In genomic region chr13:113401452-113402415, GRCh38 we compare ENCODE assay signal across 20 cellular contexts. TPM values are rescaled to one million over a fixed set of nuclear protein-coding genes. Genes with fewer than 3 reads are reported as not detected.
DNase-seq lines count a peak whose midpoint lies in the region; ATAC-seq and TF ChIP-seq lines count a peak whose summit lies in the region.
"Had no signal": no experiment of that assay in that cellular context is flagged by ENCODE, and none has a peak within 500 bp of the region (broad histone marks: within the 10 kb centered on the region; RNA-seq: fewer than 3 reads in every experiment).

No MANE protein-coding gene starts in this region.

- H3K4me3 ChIP-seq in dorsolateral prefrontal cortex (no peak overlapping the region), tibial artery (no peak overlapping the region)
- H3K4me3 ChIP-seq: PC-9 had no signal

- TF ChIP-seq CTCF in dorsolateral prefrontal cortex (IDR thresholded peaks at IDR 0.05 in 54 of 56, conservative IDR thresholded peaks at IDR 0.05 in 2 of 56; ENCODE audit: low read depth in 1 of 56, partially characterized antibody in 56 of 56) = no peak
- no peak for TF ChIP-seq CTCF in tibial artery (IDR thresholded peaks at IDR 0.05)

- peaks cover 0 to 35% (median 29%) of the 10 kb centered on the region in 4 donors for H3K4me1 ChIP-seq in tibial artery

- peaks cover 0 to 21% (median 12%) of the 10 kb centered on the region in 3 donors for H3K36me3 ChIP-seq in tibial artery

- ATAC-seq in Right ventricle myocardium superior (ENCODE audit: poor library complexity) = peak; percentile 5
- ATAC-seq in Right ventricle myocardium inferior = no peak
- no peak for ATAC-seq in HG03521 (IDR thresholded peaks at IDR 0.05; ENCODE audit: unreplicated experiment)
- ATAC-seq in activated CD4-positive, CD25-positive, alpha-beta regulatory T cell treated with anti-CD3 and anti-CD28 coated beads, Interleukin-2, amount 50 U/mL, for 24 hours = no peak

- intact Hi-C loops in Right ventricle myocardium superior (cut with DNase I) (no loop called here), Right ventricle myocardium inferior (cut with DNase I) (no loop called here), dorsolateral prefrontal cortex (cut with DNase I) (no loop called here), tibial artery (cut with DNase I; ENCODE audit: low total_unique reads) (no loop called here)

- H3K9me3 ChIP-seq in tibial artery = no peaks in the 10 kb centered on the region

- H3K27me3 ChIP-seq in dorsolateral prefrontal cortex (peaks cover 0 to 5% (median 0%) of the 10 kb centered on the region in 45 donors), tibial artery (no peaks in the 10 kb centered on the region)

- no peak for DNase-seq in Right ventricle myocardium superior
- DNase-seq in Right ventricle myocardium inferior (ENCODE audit: missing footprints) = no peak
- DNase-seq in dorsolateral prefrontal cortex = peak in 5 of 10 donors; percentile 3 to 42 (median 33)
- peak; percentile 78 for DNase-seq in left kidney (ENCODE audit: low read depth, low spot score)
- DNase-seq in tibial artery = peak in 1 of 2 donors; percentile 63
- DNase-seq in DMS114 treated with DMSO at 0.1 percent for 48 hours (lab: John Stamatoyannopoulos, UW; ENCODE audit: unreplicated experiment) = no peak
- DNase-seq: ACHN; activated CD4-positive, alpha-beta T cell treated with anti-CD3 and anti-CD28 coated beads for 4 hours; activated CD8-positive, alpha-beta memory T cell treated with anti-CD3 and anti-CD28 coated beads, Interleukin-2, amount 50 U/mL, for 4 hours; activated gamma-delta T cell treated with Interleukin-2 at 50 U/mL for 16 hours; CD4-positive, alpha-beta T cell; hypothalamus; NCI-H1092 treated with DMSO at 0.1 percent for 48 hours; NCI-H774; PC-9; stimulated activated naive CD4-positive, alpha-beta T cell; T1000; trophoblast cell had no signal

- H3K27ac ChIP-seq in dorsolateral prefrontal cortex (peak overlapping the region in 40 of 59 donors; percentile 0 to 90 (median 68)), tibial artery (peak overlapping the region; percentile 88 to 92)
- H3K27ac ChIP-seq: PC-9 had no signal

RNA-seq across cellular contexts. Expression of gene GRTP1, which starts 37.8 kb away (rescaled TPM):
- total RNA-seq in Right ventricle myocardium superior = 1.1 TPM
- 1.5 TPM for total RNA-seq in Right ventricle myocardium inferior
- 1 to 10 TPM in 112 of 120 experiments, under 1 TPM in 8; 0.53 to 5.9 (median 2.2) TPM for total RNA-seq in dorsolateral prefrontal cortex

RNA-seq across cellular contexts. Expression of gene ADPRHL1, which starts 51.6 kb away (rescaled TPM):
- total RNA-seq in Right ventricle myocardium superior = 506 TPM
- total RNA-seq in Right ventricle myocardium inferior = 468 TPM
- total RNA-seq in dorsolateral prefrontal cortex = 10 to 100 TPM in 115 of 120 experiments, 1 to 10 TPM in 5; 5.4 to 26.4 (median 17.8) TPM

Comparison
In these comparisons a context has a peak if more than half of its experiments do, and no peak if none do; other contexts are left out.
1. RNA of gene ADPRHL1, which starts 51.6 kb away (total RNA-seq): 506 TPM in Right ventricle myocardium superior (single experiment) and 468 TPM in Right ventricle myocardium inferior (single experiment); 5.4 to 26.4 TPM in dorsolateral prefrontal cortex; every median in the first group is over 10 times any median in the second.